In the genomic region with DNA sequence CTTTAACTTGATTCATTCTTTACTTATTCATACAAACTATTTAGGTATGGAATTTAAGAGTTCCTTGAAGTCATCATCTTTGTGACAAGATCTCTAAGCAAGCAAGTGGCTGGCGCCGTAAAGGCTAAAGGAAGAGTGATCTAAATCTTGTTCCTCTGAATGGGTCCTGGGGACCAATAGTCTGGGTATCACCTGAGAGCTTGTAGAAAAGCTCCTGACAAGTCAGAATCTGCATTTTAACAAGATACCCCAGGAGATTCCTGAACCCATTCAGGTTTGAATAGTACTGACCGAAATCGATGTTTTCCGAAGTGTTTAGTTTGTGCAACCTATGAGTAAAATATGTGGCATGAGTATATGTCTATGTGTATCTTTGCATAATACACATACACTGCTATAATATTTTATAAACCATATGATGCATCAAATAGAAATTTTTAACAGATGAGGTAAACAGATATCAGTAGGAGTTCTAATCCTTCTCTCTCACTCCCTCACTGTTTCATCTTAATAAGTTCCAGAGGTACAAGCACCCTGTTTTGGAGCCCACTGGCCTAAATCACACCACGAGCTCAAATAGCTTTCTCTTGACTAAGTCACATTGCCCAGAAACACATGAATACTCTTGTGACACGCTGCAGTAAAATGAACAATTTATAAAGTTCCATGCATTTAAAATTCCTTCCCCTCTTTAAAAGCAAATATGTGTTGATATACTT, we compare ENCODE assay signal across 21 cellular contexts.
A peak's percentile ranks its signal among the peaks of the same experiment; 100 is the strongest.
DNase-seq lines count a peak whose midpoint lies in the region; ATAC-seq and FAIRE-seq lines count a peak whose summit lies in the region.
"Had no signal": no experiment of that assay in that cellular context is flagged by ENCODE, and none has a peak within 500 bp of the region (broad histone marks: within the 10 kb centered on the region; RNA-seq: fewer than 3 reads in every experiment).

No MANE protein-coding gene starts in this region.

- no peak overlapping the region for H3K4ac ChIP-seq in trophoblast cell (ENCODE audit: low read depth, low read length)

- no peak for FAIRE-seq in HTR-8/SVneo (lab: Jason Lieb, UNC)
- FAIRE-seq: A549 had no signal

- no peaks in the 10 kb centered on the region for H3K79me2 ChIP-seq in trophoblast cell (ENCODE audit: control insufficient read depth, insufficient read depth, low read length, poor library complexity)

- H3K27ac ChIP-seq in trophoblast cell (ENCODE audit: low read depth, low read length) = peak overlapping the region; percentile 41
- H3K27ac ChIP-seq: A549; BLaER1 treated with 17β-estradiol and CSF1 and Interleukin-3, amounts not matched to agents 10 nM and 100 nM; KMS-11; PC-9; RWPE1 had no signal

- no peak overlapping the region for H3K14ac ChIP-seq in trophoblast cell (ENCODE audit: low read length)

- no peak for ATAC-seq in HG02884 (IDR thresholded peaks at IDR 0.05; ENCODE audit: unreplicated experiment)
- no peak for ATAC-seq in GM18873 (IDR thresholded peaks at IDR 0.05; ENCODE audit: low FRiP score, unreplicated experiment)
- ATAC-seq: A549 had no signal

- H3K4me1 Mint-ChIP-seq in activated T-helper 2 cell treated with anti-CD3 and anti-CD28 coated beads, Interferon-gamma antibody, Interleukin-2, Interleukin-4, amounts not matched to agents 10 μg/mL and 5 μg/mL and 100 μg/mL, durations not matched to agents 14 hours and 24 hours and 36 hours (ENCODE audit: low read depth) = no peaks in the 10 kb centered on the region
- H3K4me1 Mint-ChIP-seq: CD8-positive, alpha-beta memory T cell had no signal

- no peak overlapping the region for H2AK5ac ChIP-seq in trophoblast cell (ENCODE audit: low read length)

- no peak overlapping the region for H3K27ac Mint-ChIP-seq in activated T-helper 2 cell treated with anti-CD3 and anti-CD28 coated beads, Interferon-gamma antibody, Interleukin-2, Interleukin-4, amounts not matched to agents 10 μg/mL and 5 μg/mL and 100 μg/mL, durations not matched to agents 14 hours and 24 hours and 36 hours
- H3K27ac Mint-ChIP-seq: CD8-positive, alpha-beta memory T cell had no signal

- H3K27me3 Mint-ChIP-seq in activated T-helper 2 cell treated with anti-CD3 and anti-CD28 coated beads, Interferon-gamma antibody, Interleukin-2, Interleukin-4, amounts not matched to agents 10 μg/mL and 5 μg/mL and 100 μg/mL, durations not matched to agents 14 hours and 24 hours and 36 hours (ENCODE audit: low read depth) = peaks cover 4% of the 10 kb centered on the region

- H2BK5ac ChIP-seq in trophoblast cell (ENCODE audit: low read depth, low read length, poor library complexity) = no peak overlapping the region

- no peak overlapping the region for H3K9ac ChIP-seq in trophoblast cell (ENCODE audit: low read length)
- H3K9ac ChIP-seq: BLaER1 treated with 17β-estradiol and CSF1 and Interleukin-3, amounts not matched to agents 10 nM and 100 nM; KMS-11 had no signal

- H3K36me3 Mint-ChIP-seq in activated T-helper 2 cell treated with anti-CD3 and anti-CD28 coated beads, Interferon-gamma antibody, Interleukin-2, Interleukin-4, amounts not matched to agents 10 μg/mL and 5 μg/mL and 100 μg/mL, durations not matched to agents 14 hours and 24 hours and 36 hours (ENCODE audit: low read depth) = no peaks in the 10 kb centered on the region

- H2AFZ ChIP-seq in trophoblast cell (ENCODE audit: insufficient read depth, low read length, poor library complexity) = no peak overlapping the region
- H2AFZ ChIP-seq: PC-9 had no signal

- no peaks in the 10 kb centered on the region for H3K79me1 ChIP-seq in trophoblast cell (ENCODE audit: low read length)

- H3K9me3 Mint-ChIP-seq in activated T-helper 2 cell treated with anti-CD3 and anti-CD28 coated beads, Interferon-gamma antibody, Interleukin-2, Interleukin-4, amounts not matched to agents 10 μg/mL and 5 μg/mL and 100 μg/mL, durations not matched to agents 14 hours and 24 hours and 36 hours = peaks cover 5% of the 10 kb centered on the region

- H4K8ac ChIP-seq in trophoblast cell (ENCODE audit: low read depth, low read length) = no peak overlapping the region

- H3K4me3 Mint-ChIP-seq in activated T-helper 2 cell treated with anti-CD3 and anti-CD28 coated beads, Interferon-gamma antibody, Interleukin-2, Interleukin-4, amounts not matched to agents 10 μg/mL and 5 μg/mL and 100 μg/mL, durations not matched to agents 14 hours and 24 hours and 36 hours (ENCODE audit: low read depth) = no peak overlapping the region
- H3K4me3 Mint-ChIP-seq: CD8-positive, alpha-beta memory T cell had no signal

- H3K27me3 ChIP-seq in trophoblast cell (ENCODE audit: insufficient read depth, low read length) = no peaks in the 10 kb centered on the region
- H3K27me3 ChIP-seq: BLaER1 treated with 17β-estradiol and CSF1 and Interleukin-3, amounts not matched to agents 10 nM and 100 nM had no signal

- intact Hi-C loops in activated T-helper 2 cell treated with anti-CD3 and anti-CD28 coated beads, Interferon-gamma antibody, Interleukin-2, Interleukin-4, amounts not matched to agents 10 μg/mL and 5 μg/mL and 100 μg/mL, durations not matched to agents 14 hours and 24 hours and 36 hours (cut with micrococcal nuclease) = no loop called here

- no peak overlapping the region for H4K91ac ChIP-seq in trophoblast cell (ENCODE audit: low read depth, low read length)

- no peak overlapping the region for H4K12ac ChIP-seq in trophoblast cell (ENCODE audit: low read depth, low read length)

- peaks cover 0 to 1% of the 10 kb centered on the region in 2 experiments for H3K4me1 ChIP-seq in trophoblast cell (ENCODE audit: control insufficient read depth in 1 of 2, insufficient read depth in 2 of 2, low read length in 2 of 2)
- H3K4me1 ChIP-seq: A549; BLaER1 treated with 17β-estradiol and CSF1 and Interleukin-3, amounts not matched to agents 10 nM and 100 nM had no signal

- H2BK120ac ChIP-seq in trophoblast cell (ENCODE audit: insufficient read depth, low read length, poor library complexity) = no peak overlapping the region

- H3K9me3 ChIP-seq in trophoblast cell (ENCODE audit: insufficient read depth, low read depth, low read length) = no peaks in the 10 kb centered on the region
- H3K9me3 ChIP-seq: A549 had no signal

- no peak overlapping the region for H3K18ac ChIP-seq in trophoblast cell (ENCODE audit: low read length)

- peak; percentile 60 for DNase-seq in EL
- DNase-seq in NCI-H226 = peak; percentile 7
- DNase-seq in amniotic epithelial cell (ENCODE audit: low read depth) = peak; percentile 62
- peak in 1 of 2 donors; percentile 72 for DNase-seq in trophoblast cell
- no peak for DNase-seq in activated T-helper 2 cell treated with anti-CD3 and anti-CD28 coated beads, Interferon-gamma antibody, Interleukin-2, Interleukin-4, amounts not matched to agents 10 μg/mL and 5 μg/mL and 100 μg/mL, durations not matched to agents 14 hours and 24 hours and 36 hours (ENCODE audit: low spot score)
- no peak for DNase-seq in HTR-8/SVneo (ENCODE audit: insufficient read length, low spot score)
- DNase-seq: CD8-positive, alpha-beta memory T cell; DMS79; GDM1; GOT3; NCI-H1417 treated with DMSO at 0.1 percent for 48 hours; NCI-H187 treated with DMSO at 0.1 percent for 48 hours; NCI-H2227 treated with DMSO at 0.1 percent for 48 hours; NCI-H524 treated with DMSO at 0.1 percent for 48 hours; PC-9 had no signal

- H3K4me2 ChIP-seq in trophoblast cell (ENCODE audit: low read length) = no peak overlapping the region
- H3K4me2 ChIP-seq: A549; BLaER1 treated with 17β-estradiol and CSF1 and Interleukin-3, amounts not matched to agents 10 nM and 100 nM; KMS-11; PC-9 had no signal

- H2BK12ac ChIP-seq in trophoblast cell (ENCODE audit: low read length) = no peak overlapping the region

- no peak overlapping the region for H3K23ac ChIP-seq in trophoblast cell (ENCODE audit: low read length)

- H3K36me3 ChIP-seq in trophoblast cell (ENCODE audit: control insufficient read depth in 1 of 2, insufficient read depth in 2 of 2, low read length in 2 of 2) = no peaks in the 10 kb centered on the region
- H3K36me3 ChIP-seq: BLaER1 treated with 17β-estradiol and CSF1 and Interleukin-3, amounts not matched to agents 10 nM and 100 nM had no signal

- WGBS in trophoblast cell (ENCODE audit: extremely low coverage, insufficient coverage, insufficient read length) = no CpG with 5 or more reads among the region's 7 CpGs

- H3K4me3 ChIP-seq in trophoblast cell (ENCODE audit: low read depth, low read length) = no peak overlapping the region
- H3K4me3 ChIP-seq: A549; BLaER1 treated with 17β-estradiol and CSF1 and Interleukin-3, amounts not matched to agents 10 nM and 100 nM; PC-9 had no signal

Comparison
In these comparisons a context has a peak if more than half of its experiments do, and no peak if none do; other contexts are left out.
1. DNase-seq: peak in EL (single experiment), NCI-H226 (single experiment) and amniotic epithelial cell (single experiment); none in activated T-helper 2 cell treated with anti-CD3 and anti-CD28 coated beads, Interferon-gamma antibody, Interleukin-2, Interleukin-4, amounts not matched to agents 10 μg/mL and 5 μg/mL and 100 μg/mL, durations not matched to agents 14 hours and 24 hours and 36 hours (single experiment) and HTR-8/SVneo (single experiment).